ENCODE assay signal across 8 cellular contexts in the genomic region with DNA sequence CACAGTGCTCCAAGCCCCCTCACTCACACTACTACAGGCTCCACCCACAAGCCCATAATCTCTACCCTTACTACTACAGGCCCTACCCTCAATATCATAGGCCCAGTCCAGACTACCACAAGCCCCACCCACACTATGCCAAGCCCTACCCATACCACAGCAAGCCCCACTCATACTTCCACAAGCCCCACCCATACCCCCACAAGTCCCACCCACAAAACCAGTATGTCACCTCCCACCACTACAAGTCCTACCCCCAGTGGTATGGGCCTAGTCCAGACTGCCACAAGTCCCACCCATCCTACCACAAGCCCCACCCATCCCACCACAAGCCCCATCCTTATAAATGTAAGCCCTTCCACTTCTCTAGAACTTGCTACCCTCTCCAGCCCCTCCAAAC. TPM values are rescaled to one million over a fixed set of nuclear protein-coding genes. Genes with fewer than 3 reads are reported as not detected.
DNase-seq lines count a peak whose midpoint lies in the region; ATAC-seq and TF ChIP-seq lines count a peak whose summit lies in the region.

No MANE protein-coding gene starts in this region.

- H3K4me3 ChIP-seq in BLaER1 treated with 17β-estradiol and CSF1 and Interleukin-3, amounts not matched to agents 10 nM and 100 nM, result no peak overlapping the region; a peak in 1 of 20 replicates
- H3K4me3 ChIP-seq in lower lobe of right lung (no peak overlapping the region), upper lobe of right lung (no peak overlapping the region)

- no peaks in the 10 kb centered on the region for H3K27me3 ChIP-seq in BLaER1 treated with 17β-estradiol and CSF1 and Interleukin-3, amounts not matched to agents 10 nM and 100 nM
- H3K27me3 ChIP-seq in lower lobe of right lung (ENCODE audit: low read depth), result no peaks in the 10 kb centered on the region
- H3K27me3 ChIP-seq in upper lobe of right lung, result no peaks in the 10 kb centered on the region

- peak; percentile 65 for DNase-seq in HFFc6
- DNase-seq in SW 1271 (lab: John Stamatoyannopoulos, UW), result peak; percentile 62 to 80
- DNase-seq in activated naive CD8-positive, alpha-beta T cell treated with anti-CD3 and anti-CD28 coated beads, Interleukin-2, amount 10 ng/mL, durations not matched to agents 7 days and 5 days, result peak; percentile 84
- peak; percentile 68 for DNase-seq in lower lobe of right lung
- peak; percentile 62 for DNase-seq in upper lobe of right lung
- no peak for DNase-seq in NCI-H1092 treated with DMSO at 0.1 percent for 48 hours (lab: John Stamatoyannopoulos, UW)

- peaks cover 86 to 96% (median 94%) of the 10 kb centered on the region in 10 experiments for H3K4me1 ChIP-seq in BLaER1 treated with 17β-estradiol and CSF1 and Interleukin-3, amounts not matched to agents 10 nM and 100 nM
- H3K4me1 ChIP-seq in lower lobe of right lung, result peaks cover 88% of the 10 kb centered on the region
- peaks cover 40% of the 10 kb centered on the region for H3K4me1 ChIP-seq in upper lobe of right lung

- POLR2A ChIA-PET in activated naive CD8-positive, alpha-beta T cell treated with anti-CD3 and anti-CD28 coated beads, Interleukin-2, amount 10 ng/mL, durations not matched to agents 7 days and 5 days (lab: Charles Lee), result interaction anchor here (1.3 kb wide), 1 partner anchor 393 kb away, joined by 3 read pairs; no protein-coding TSS in a partner anchor

- peak; percentile 80 for ATAC-seq in activated naive CD8-positive, alpha-beta T cell treated with anti-CD3 and anti-CD28 coated beads, Interleukin-2, amount 10 ng/mL, durations not matched to agents 7 days and 5 days (ENCODE audit: low read depth)
- ATAC-seq in lower lobe of right lung, result peak in 1 of 2 donors; percentile 37
- peak; percentile 54 for ATAC-seq in upper lobe of right lung
- no peak for ATAC-seq in GM21786 (IDR thresholded peaks at IDR 0.05; ENCODE audit: unreplicated experiment)

- no peak overlapping the region for H3K4me3 Mint-ChIP-seq in HFFc6
- peak overlapping the region; percentile 1 for H3K4me3 Mint-ChIP-seq in activated naive CD8-positive, alpha-beta T cell treated with anti-CD3 and anti-CD28 coated beads, Interleukin-2, amount 10 ng/mL, durations not matched to agents 7 days and 5 days

- intact Hi-C loops in lower lobe of right lung (cut with DNase I) (no loop called here), upper lobe of right lung (cut with DNase I) (no loop called here)

- H3K27me3 Mint-ChIP-seq in HFFc6 (ENCODE audit: insufficient read depth), result peaks cover 9% of the 10 kb centered on the region
- H3K27me3 Mint-ChIP-seq in activated naive CD8-positive, alpha-beta T cell treated with anti-CD3 and anti-CD28 coated beads, Interleukin-2, amount 10 ng/mL, durations not matched to agents 7 days and 5 days, result no peaks in the 10 kb centered on the region

- no peak for TF ChIP-seq CTCF in HFFc6 (IDR thresholded peaks at IDR 0.05)
- TF ChIP-seq CTCF in lower lobe of right lung (IDR thresholded peaks at IDR 0.05), result no peak
- no peak for TF ChIP-seq CTCF in upper lobe of right lung (IDR thresholded peaks at IDR 0.05)

- H3K36me3 ChIP-seq in BLaER1 treated with 17β-estradiol and CSF1 and Interleukin-3, amounts not matched to agents 10 nM and 100 nM, result peaks cover 53 to 91% (median 73%) of the 10 kb centered on the region in 11 experiments
- H3K36me3 ChIP-seq in lower lobe of right lung (peaks cover 88% of the 10 kb centered on the region), upper lobe of right lung (peaks cover 78% of the 10 kb centered on the region)

- no peaks in the 10 kb centered on the region for H3K9me3 Mint-ChIP-seq in HFFc6
- no peaks in the 10 kb centered on the region for H3K9me3 Mint-ChIP-seq in activated naive CD8-positive, alpha-beta T cell treated with anti-CD3 and anti-CD28 coated beads, Interleukin-2, amount 10 ng/mL, durations not matched to agents 7 days and 5 days

- H3K4me1 Mint-ChIP-seq in HFFc6 (ENCODE audit: low read depth), result peaks cover 40% of the 10 kb centered on the region
- peaks cover 34% of the 10 kb centered on the region for H3K4me1 Mint-ChIP-seq in activated naive CD8-positive, alpha-beta T cell treated with anti-CD3 and anti-CD28 coated beads, Interleukin-2, amount 10 ng/mL, durations not matched to agents 7 days and 5 days

- H3K9ac ChIP-seq in BLaER1 treated with 17β-estradiol and CSF1 and Interleukin-3, amounts not matched to agents 10 nM and 100 nM, result no peak overlapping the region; a peak in 1 of 22 replicates

- H3K27ac ChIP-seq in BLaER1 treated with 17β-estradiol and CSF1 and Interleukin-3, amounts not matched to agents 10 nM and 100 nM, result 0 out of 22 replicates have a peak overlapping the region, but pooled peaks of 2 of the 11 experiments have one; percentile 1 to 10
- peak overlapping the region; percentile 11 for H3K27ac ChIP-seq in lower lobe of right lung
- H3K27ac ChIP-seq in upper lobe of right lung, result no peak overlapping the region

- no peaks in the 10 kb centered on the region for H3K9me3 ChIP-seq in BLaER1 treated with 17β-estradiol and CSF1 and Interleukin-3, amounts not matched to agents 10 nM and 100 nM (replicated peaks in 1 of 11)
- no peaks in the 10 kb centered on the region for H3K9me3 ChIP-seq in lower lobe of right lung
- no peaks in the 10 kb centered on the region for H3K9me3 ChIP-seq in upper lobe of right lung

- H3K4me2 ChIP-seq in BLaER1 treated with 17β-estradiol and CSF1 and Interleukin-3, amounts not matched to agents 10 nM and 100 nM, result peak overlapping the region; percentile 47 to 98 (median 91)

- H3K27ac Mint-ChIP-seq in HFFc6, result peak overlapping the region; percentile 68
- peak overlapping the region; percentile 71 for H3K27ac Mint-ChIP-seq in activated naive CD8-positive, alpha-beta T cell treated with anti-CD3 and anti-CD28 coated beads, Interleukin-2, amount 10 ng/mL, durations not matched to agents 7 days and 5 days

- peaks cover 20% of the 10 kb centered on the region for H3K36me3 Mint-ChIP-seq in HFFc6 (ENCODE audit: low read depth)
- H3K36me3 Mint-ChIP-seq in activated naive CD8-positive, alpha-beta T cell treated with anti-CD3 and anti-CD28 coated beads, Interleukin-2, amount 10 ng/mL, durations not matched to agents 7 days and 5 days, result peaks cover 10% of the 10 kb centered on the region

- peaks cover 37 to 100% (median 91%) of the 10 kb centered on the region in 11 experiments for H4K20me1 ChIP-seq in BLaER1 treated with 17β-estradiol and CSF1 and Interleukin-3, amounts not matched to agents 10 nM and 100 nM

RNA-seq across cellular contexts. Expression of a gene that starts 13.8 kb away (rescaled TPM):
- 100 to 1,000 TPM in 1 of 6 experiments, 10 to 100 TPM in 5; 72.2 to 101 (median 82.9) TPM for total RNA-seq in HFFc6 (2021; fragmentation: NEBNext Ultra II Directional; extraction: Animal tissue kit (Norgen Biotek cat#: 25700))
- total RNA-seq in activated naive CD8-positive, alpha-beta T cell treated with anti-CD3 and anti-CD28 coated beads, Interleukin-2, amount 10 ng/mL, durations not matched to agents 7 days and 5 days, result 10 to 100 TPM; 28.7 to 35.7 TPM
- total RNA-seq in lower lobe of right lung (112 TPM), upper lobe of right lung (133 TPM)

RNA-seq across cellular contexts. Expression of a gene that starts 19.9 kb away (rescaled TPM):
- total RNA-seq in HFFc6 (2021; fragmentation: NEBNext Ultra II Directional; extraction: Animal tissue kit (Norgen Biotek cat#: 25700)), result 10 to 100 TPM; 22.6 to 31.1 (median 29.4) TPM
- 10 to 100 TPM; 69.9 to 72.3 TPM for total RNA-seq in activated naive CD8-positive, alpha-beta T cell treated with anti-CD3 and anti-CD28 coated beads, Interleukin-2, amount 10 ng/mL, durations not matched to agents 7 days and 5 days
- total RNA-seq in lower lobe of right lung, result 36.2 TPM
- 36.0 TPM for total RNA-seq in upper lobe of right lung

RNA-seq across cellular contexts. Expression of a gene that starts 59.1 kb away (rescaled TPM):
- not detected for total RNA-seq in HFFc6 (2021; fragmentation: NEBNext Ultra II Directional; extraction: Animal tissue kit (Norgen Biotek cat#: 25700))
- not detected for total RNA-seq in activated naive CD8-positive, alpha-beta T cell treated with anti-CD3 and anti-CD28 coated beads, Interleukin-2, amount 10 ng/mL, durations not matched to agents 7 days and 5 days
- 8.5 TPM for total RNA-seq in lower lobe of right lung
- total RNA-seq in upper lobe of right lung, result 4.9 TPM
